ENCODE assay signal across 14 cellular contexts in the genomic region with DNA sequence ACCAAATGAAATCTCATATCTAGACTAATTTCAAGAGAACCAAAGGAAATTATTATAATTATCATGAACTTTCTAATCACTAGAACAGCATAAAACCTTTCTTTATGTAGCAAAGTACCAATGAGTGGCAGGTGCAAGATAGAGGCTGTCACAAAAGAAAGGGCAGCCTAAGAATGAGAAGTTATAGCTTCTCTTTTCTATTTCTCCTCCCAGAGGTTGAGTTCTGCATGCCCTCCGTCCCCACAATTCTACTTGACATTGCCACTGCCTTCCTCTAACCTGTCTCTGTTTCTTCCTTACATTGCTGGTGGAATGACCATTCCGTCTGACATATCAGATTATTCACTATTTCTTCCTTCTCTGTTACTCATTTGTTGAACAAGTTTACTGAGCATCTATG.
"Had no signal": no experiment of that assay in that cellular context is flagged by ENCODE, and none has a peak within 500 bp of the region (broad histone marks: within the 10 kb centered on the region; RNA-seq: fewer than 3 reads in every experiment).

No MANE protein-coding gene starts in this region.

- H3K27me3 ChIP-seq: adrenal gland, gastroesophageal sphincter, neural progenitor cell, sigmoid colon had no signal

- H3K9me3 Mint-ChIP-seq: activated T-helper 17 cell treated with anti-CD3 and anti-CD28 coated beads, Interleukin-2, amount 50 U/mL, for 72 hours had no signal

- H3K4me3 ChIP-seq: adrenal gland, dorsolateral prefrontal cortex, gastroesophageal sphincter, heart right ventricle, lung, neural progenitor cell, sigmoid colon had no signal

- H3K27ac ChIP-seq: adrenal gland, gastroesophageal sphincter, neural progenitor cell, sigmoid colon had no signal

- DNase-seq: activated CD4-positive, alpha-beta T cell treated with anti-CD3 and anti-CD28 coated beads for 1 hour; activated CD4-positive, alpha-beta T cell treated with anti-CD3 and anti-CD28 coated beads, Interleukin-2, amount 50 U/mL, for 4 hours; activated naive CD4-positive, alpha-beta T cell treated with anti-CD3 and anti-CD28 coated beads for 36 hours; dorsolateral prefrontal cortex; heart right ventricle; midbrain; sigmoid colon; stimulated activated CD4-positive, alpha-beta T cell treated with anti-CD3 and anti-CD28 coated beads, Interleukin-1b, Interleukin-23, amount 100 ng/mL, for 48 hours; T1000 had no signal

- H3K9ac ChIP-seq: neural progenitor cell had no signal

- H3K36me3 ChIP-seq: adrenal gland, gastroesophageal sphincter, heart right ventricle, neural progenitor cell, sigmoid colon had no signal

- H2AFZ ChIP-seq: neural progenitor cell had no signal

- H3K4me3 Mint-ChIP-seq: activated naive CD4-positive, alpha-beta T cell treated with anti-CD3 and anti-CD28 coated beads for 36 hours; activated T-helper 17 cell treated with anti-CD3 and anti-CD28 coated beads, Interleukin-2, amount 50 U/mL, for 72 hours; neural progenitor cell had no signal

- ATAC-seq: activated T-helper 17 cell treated with anti-CD3 and anti-CD28 coated beads, Interleukin-2, amount 50 U/mL, for 72 hours; gastroesophageal sphincter; heart right ventricle had no signal

- H3K4me1 Mint-ChIP-seq: activated T-helper 17 cell treated with anti-CD3 and anti-CD28 coated beads, Interleukin-2, amount 50 U/mL, for 72 hours; neural progenitor cell had no signal

- H3K9me3 ChIP-seq: adrenal gland, heart right ventricle, sigmoid colon had no signal

- H3K4me1 ChIP-seq: adrenal gland, gastroesophageal sphincter, heart right ventricle, sigmoid colon had no signal

- H3K4me2 ChIP-seq: neural progenitor cell had no signal

- H3K27ac Mint-ChIP-seq: activated naive CD4-positive, alpha-beta T cell treated with anti-CD3 and anti-CD28 coated beads for 36 hours; activated T-helper 17 cell treated with anti-CD3 and anti-CD28 coated beads, Interleukin-2, amount 50 U/mL, for 72 hours; neural progenitor cell had no signal
